27 cellular contexts compared by ENCODE assay signal in the genomic region with DNA sequence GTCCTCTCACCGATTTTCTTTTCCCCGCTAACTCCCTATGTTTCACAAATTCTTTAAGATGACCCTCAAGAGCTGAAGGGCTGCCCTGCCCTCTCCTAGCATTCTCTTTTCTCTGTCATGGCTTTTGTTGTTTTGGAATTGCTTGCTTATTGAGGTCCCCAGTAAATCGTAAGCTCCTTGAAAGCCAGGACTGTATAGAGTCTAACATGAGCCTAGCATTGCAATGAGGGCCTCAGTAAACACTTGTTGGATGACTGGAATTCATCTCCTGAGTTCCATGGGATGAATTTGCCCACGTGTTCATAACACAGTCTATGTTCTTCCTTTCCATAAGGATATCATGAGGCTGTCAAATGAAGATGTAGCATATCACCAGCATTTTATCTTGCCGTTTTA.
DNase-seq lines count a peak whose midpoint lies in the region; ATAC-seq and TF ChIP-seq lines count a peak whose summit lies in the region.
"Had no signal": no experiment of that assay in that cellular context is flagged by ENCODE, and none has a peak within 500 bp of the region (broad histone marks: within the 10 kb centered on the region; RNA-seq: fewer than 3 reads in every experiment).

No MANE protein-coding gene starts in this region.

- no peak overlapping the region for H3K56ac ChIP-seq in mesendoderm (ENCODE audit: low read length)

- no peak overlapping the region for H3K18ac ChIP-seq in mesendoderm (ENCODE audit: low read length)

- H3K4me1 Mint-ChIP-seq in activated naive CD8-positive, alpha-beta T cell (ENCODE audit: low read depth) = peaks cover 1% of the 10 kb centered on the region
- peaks cover 7% of the 10 kb centered on the region for H3K4me1 Mint-ChIP-seq in activated naive CD8-positive, alpha-beta T cell treated with anti-CD3 and anti-CD28 coated beads for 36 hours

- peaks cover 4% of the 10 kb centered on the region for H3K36me3 Mint-ChIP-seq in activated naive CD8-positive, alpha-beta T cell
- H3K36me3 Mint-ChIP-seq in activated naive CD8-positive, alpha-beta T cell treated with anti-CD3 and anti-CD28 coated beads for 36 hours = peaks cover 7% of the 10 kb centered on the region

- H3K79me2 ChIP-seq in mesendoderm (ENCODE audit: control insufficient read depth, insufficient read depth, low read length) = no peaks in the 10 kb centered on the region

- H3K27ac ChIP-seq in VCaP (peak overlapping the region; percentile 77), mesendoderm (ENCODE audit: low read depth, low read length) (no peak overlapping the region)
- H3K27ac ChIP-seq in effector memory CD4-positive, alpha-beta T cell (ENCODE audit: insufficient read depth, low read length, poor library complexity, severe bottlenecking) = no peak overlapping the region
- H3K27ac ChIP-seq: brain microvascular endothelial cell, gastroesophageal sphincter, lower lobe of right lung, ovary, RWPE1, testis had no signal

- no peak overlapping the region for H2AK5ac ChIP-seq in mesendoderm (ENCODE audit: low read length)

- H3K23ac ChIP-seq in mesendoderm (ENCODE audit: low read length) = no peak overlapping the region

- no peak for ATAC-seq in GM18870 (IDR thresholded peaks at IDR 0.05; ENCODE audit: unreplicated experiment)
- ATAC-seq: CD8-positive, alpha-beta T cell; gastroesophageal sphincter; lower lobe of right lung; natural killer cell treated with Interleukin-12 subunit alpha and Interleukin-12 subunit beta and Interleukin-15 and Interleukin-18, amount 100 ng/mL, for 72 hours had no signal

- H3K27me3 Mint-ChIP-seq in activated naive CD8-positive, alpha-beta T cell = no peaks in the 10 kb centered on the region
- H3K27me3 Mint-ChIP-seq in activated naive CD8-positive, alpha-beta T cell treated with anti-CD3 and anti-CD28 coated beads for 36 hours = peaks cover 5% of the 10 kb centered on the region

- H3K9ac ChIP-seq in mesendoderm (ENCODE audit: low read length) = no peak overlapping the region

- no peaks in the 10 kb centered on the region for H3K9me3 Mint-ChIP-seq in activated naive CD8-positive, alpha-beta T cell (ENCODE audit: low read depth)
- H3K9me3 Mint-ChIP-seq in activated naive CD8-positive, alpha-beta T cell treated with anti-CD3 and anti-CD28 coated beads for 36 hours = no peaks in the 10 kb centered on the region
- H3K9me3 Mint-ChIP-seq: activated T-cell treated with anti-CD3 and anti-CD28 coated beads, Interleukin-2, amount 50 U/mL, for 24 hours; natural killer cell treated with Interleukin-12 subunit alpha and Interleukin-12 subunit beta and Interleukin-15 and Interleukin-18, amount 100 ng/mL, for 72 hours had no signal

- WGBS in mesendoderm (ENCODE audit: extremely low coverage, insufficient coverage, low lambda C conversion rate) = no CpG with 5 or more reads among the region's 5 CpGs

- TF ChIP-seq CTCF in VCaP (conservative IDR thresholded peaks at IDR 0.05) = no peak

- no peak overlapping the region for H4K8ac ChIP-seq in mesendoderm (ENCODE audit: low read depth, low read length)

- H3K27ac Mint-ChIP-seq in activated naive CD8-positive, alpha-beta T cell = peak overlapping the region; percentile 5
- H3K27ac Mint-ChIP-seq in activated naive CD8-positive, alpha-beta T cell treated with anti-CD3 and anti-CD28 coated beads for 36 hours = no peak overlapping the region
- H3K27ac Mint-ChIP-seq: activated T-cell treated with anti-CD3 and anti-CD28 coated beads, Interleukin-2, amount 50 U/mL, for 24 hours; CD8-positive, alpha-beta T cell; natural killer cell treated with Interleukin-12 subunit alpha and Interleukin-12 subunit beta and Interleukin-15 and Interleukin-18, amount 100 ng/mL, for 72 hours had no signal

- no peaks in the 10 kb centered on the region for H3K79me1 ChIP-seq in mesendoderm (ENCODE audit: low read length)

- no peaks in the 10 kb centered on the region for H3K36me3 ChIP-seq in mesendoderm (ENCODE audit: control insufficient read depth, insufficient read depth, low read length)
- H3K36me3 ChIP-seq in effector memory CD4-positive, alpha-beta T cell (ENCODE audit: control insufficient read depth, insufficient read depth, low read length) = peaks cover 5% of the 10 kb centered on the region
- H3K36me3 ChIP-seq: BE2C, ovary had no signal

- no peaks in the 10 kb centered on the region for H3K27me3 ChIP-seq in mesendoderm (ENCODE audit: insufficient read depth, low read length, poor library complexity)
- no peaks in the 10 kb centered on the region for H3K27me3 ChIP-seq in effector memory CD4-positive, alpha-beta T cell (replicated peaks; ENCODE audit: control insufficient read depth, insufficient read depth, low read length, poor library complexity, severe bottlenecking)
- H3K27me3 ChIP-seq: BE2C, brain microvascular endothelial cell, gastroesophageal sphincter, ovary, testis had no signal

- H2BK15ac ChIP-seq in mesendoderm (replicated peaks; ENCODE audit: low read depth) = no peak overlapping the region

- no peak overlapping the region for H3K4me2 ChIP-seq in mesendoderm (ENCODE audit: low read length)

- no peak overlapping the region for H4K5ac ChIP-seq in mesendoderm (ENCODE audit: low read length)

- no peaks in the 10 kb centered on the region for H3K9me3 ChIP-seq in effector memory CD4-positive, alpha-beta T cell (ENCODE audit: control insufficient read depth, low read length)
- H3K9me3 ChIP-seq: BE2C, lower lobe of right lung, ovary, testis had no signal

- H3K4me1 ChIP-seq in mesendoderm (ENCODE audit: control insufficient read depth, low read depth, low read length) = peaks cover 5% of the 10 kb centered on the region
- H3K4me1 ChIP-seq in effector memory CD4-positive, alpha-beta T cell (ENCODE audit: control insufficient read depth, insufficient read depth, low read length, poor library complexity, severe bottlenecking) = no peaks in the 10 kb centered on the region
- H3K4me1 ChIP-seq: lower lobe of right lung, testis had no signal

- DNase-seq in activated naive CD8-positive, alpha-beta T cell treated with anti-CD3 and anti-CD28 coated beads for 36 hours = no peak
- DNase-seq in mesendoderm = no peak
- DNase-seq in mucosa of gallbladder (ENCODE audit: low spot score) = no peak
- DNase-seq in effector memory CD4-positive, alpha-beta T cell = no peak
- DNase-seq: ACHN; activated CD4-positive, alpha-beta T cell treated with anti-CD3 and anti-CD28 coated beads, Interleukin-2, amount 50 U/mL, for 1 hour; activated naive CD4-positive, alpha-beta T cell; activated T-cell treated with anti-CD3 and anti-CD28 coated beads, Interleukin-2, amount 50 U/mL, for 24 hours; amniotic stem cell; brain microvascular endothelial cell; CD8-positive, alpha-beta T cell; EL; hippocampal formation; Karpas-422; lower lobe of right lung; NCI-H1436 treated with DMSO at 0.1 percent for 48 hours; ovary; retina; stimulated activated naive CD4-positive, alpha-beta T cell treated with Interleukin-2 at 50 U/mL for 16 hours; testis had no signal

- no peak overlapping the region for H3K4ac ChIP-seq in mesendoderm (ENCODE audit: low read depth, low read length)

- no peak overlapping the region for H3K4me3 Mint-ChIP-seq in activated naive CD8-positive, alpha-beta T cell
- no peak overlapping the region for H3K4me3 Mint-ChIP-seq in activated naive CD8-positive, alpha-beta T cell treated with anti-CD3 and anti-CD28 coated beads for 36 hours
- H3K4me3 Mint-ChIP-seq: activated T-cell treated with anti-CD3 and anti-CD28 coated beads, Interleukin-2, amount 50 U/mL, for 24 hours; CD8-positive, alpha-beta T cell; natural killer cell treated with Interleukin-12 subunit alpha and Interleukin-12 subunit beta and Interleukin-15 and Interleukin-18, amount 100 ng/mL, for 72 hours had no signal

- no peak overlapping the region for H2BK120ac ChIP-seq in mesendoderm (ENCODE audit: low read depth, low read length)

- H3K4me3 ChIP-seq in mesendoderm (ENCODE audit: low read length) = no peak overlapping the region
- no peak overlapping the region for H3K4me3 ChIP-seq in effector memory CD4-positive, alpha-beta T cell (ENCODE audit: insufficient read depth, low read depth, low read length, poor library complexity, severe bottlenecking)
- H3K4me3 ChIP-seq: gastroesophageal sphincter, lower lobe of right lung, ovary, testis had no signal

- peak overlapping the region; percentile 25 for H2BK5ac ChIP-seq in mesendoderm (ENCODE audit: low read length)
